Comparison of ENCODE assay signal across 24 cellular contexts in the genomic region with DNA sequence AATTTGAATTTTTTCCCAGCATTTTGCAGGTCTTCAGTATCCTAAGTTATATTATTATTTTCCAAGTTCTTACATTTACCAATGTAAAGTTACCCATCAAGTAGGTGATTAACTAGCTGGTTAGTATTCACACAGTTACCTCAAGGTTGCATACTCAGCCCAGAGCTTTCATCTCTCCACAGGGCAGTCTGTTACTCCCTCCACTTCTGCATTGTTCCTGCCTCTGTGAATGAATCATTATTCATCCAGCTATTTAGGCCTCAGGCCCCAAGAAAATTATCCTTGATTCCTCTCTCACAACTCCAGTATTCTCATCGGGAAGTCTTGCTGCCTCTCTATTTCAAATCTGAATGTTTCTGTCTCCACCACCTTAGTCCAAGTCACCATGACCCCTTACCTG.
"Had no signal": no experiment of that assay in that cellular context is flagged by ENCODE, and none has a peak within 500 bp of the region (broad histone marks: within the 10 kb centered on the region; RNA-seq: fewer than 3 reads in every experiment).

No MANE protein-coding gene starts in this region.

- H3K27me3 Mint-ChIP-seq: activated B cell treated with CpG ODN at 0.5 μM for 24 hours; activated CD4-positive, alpha-beta memory T cell treated with anti-CD3 and anti-CD28 coated beads, Interleukin-2, amount 10 ng/mL, durations not matched to agents 7 days and 5 days; activated CD4-positive, alpha-beta T cell treated with anti-CD3 and anti-CD28 coated beads, Interleukin-2, amount 10 ng/mL, durations not matched to agents 7 days and 5 days; activated naive CD8-positive, alpha-beta T cell; activated T-helper 17 cell treated with anti-CD3 and anti-CD28 coated beads, Interleukin-2, amount 50 U/mL, for 72 hours had no signal

- H3K27ac ChIP-seq: adrenal gland had no signal

- H3K4me1 ChIP-seq: adrenal gland had no signal

- H3K9me3 ChIP-seq: adrenal gland, MG63 had no signal

- H3K27ac Mint-ChIP-seq: activated B cell treated with CpG ODN at 0.5 μM for 24 hours; activated CD4-positive, alpha-beta memory T cell treated with anti-CD3 and anti-CD28 coated beads, Interleukin-2, amount 10 ng/mL, durations not matched to agents 7 days and 5 days; activated CD4-positive, alpha-beta T cell treated with anti-CD3 and anti-CD28 coated beads, Interleukin-2, amount 10 ng/mL, durations not matched to agents 7 days and 5 days; activated naive CD4-positive, alpha-beta T cell treated with anti-CD3 and anti-CD28 coated beads for 36 hours; activated naive CD8-positive, alpha-beta T cell; activated T-helper 17 cell treated with anti-CD3 and anti-CD28 coated beads, Interleukin-2, amount 50 U/mL, for 72 hours; T-helper 1 cell treated with Interleukin-12 subunit alpha and Interleukin-12 subunit beta and Interleukin-4 antibody, amounts not matched to agents 30 μg/mL and 1 μg/mL, for 36 hours had no signal

- DNase-seq: activated B cell treated with CpG ODN at 0.5 μM for 24 hours; activated CD4-positive, alpha-beta memory T cell treated with anti-CD3 and anti-CD28 coated beads, Interleukin-2, amount 10 ng/mL, durations not matched to agents 7 days and 5 days; activated CD4-positive, alpha-beta T cell treated with anti-CD3 and anti-CD28 coated beads for 1 hour; activated CD4-positive, alpha-beta T cell treated with anti-CD3 and anti-CD28 coated beads, Interleukin-2, amount 10 ng/mL, durations not matched to agents 7 days and 5 days; activated gamma-delta T cell; activated naive CD4-positive, alpha-beta T cell treated with anti-CD3 and anti-CD28 coated beads for 36 hours; activated T-cell treated with anti-CD3 and anti-CD28 coated beads for 4 hours; activated T-cell treated with anti-CD3 and anti-CD28 coated beads, Interleukin-2, amount 50 U/mL, for 48 hours; adrenal gland; anterior cingulate cortex; central memory CD4-positive, alpha-beta T cell; MG63; MV-4-11; NCI-H1092 treated with DMSO at 0.1 percent for 48 hours; NCI-H1436; NCI-H187; NCI-H2081; NCI-H446; NCI-H524; SHP77 treated with DMSO at 0.1 percent for 48 hours; T-helper 9 cell had no signal

- H3K9me3 Mint-ChIP-seq: activated B cell treated with CpG ODN at 0.5 μM for 24 hours; activated CD4-positive, alpha-beta memory T cell treated with anti-CD3 and anti-CD28 coated beads, Interleukin-2, amount 10 ng/mL, durations not matched to agents 7 days and 5 days; activated CD4-positive, alpha-beta T cell treated with anti-CD3 and anti-CD28 coated beads, Interleukin-2, amount 10 ng/mL, durations not matched to agents 7 days and 5 days; activated naive CD4-positive, alpha-beta T cell treated with anti-CD3 and anti-CD28 coated beads for 36 hours; activated T-helper 17 cell treated with anti-CD3 and anti-CD28 coated beads, Interleukin-2, amount 50 U/mL, for 72 hours; T-helper 1 cell treated with Interleukin-12 subunit alpha and Interleukin-12 subunit beta and Interleukin-4 antibody, amounts not matched to agents 30 μg/mL and 1 μg/mL, for 36 hours had no signal

- H3K27me3 ChIP-seq: adrenal gland, MG63 had no signal

- H3K4me3 ChIP-seq: adrenal gland, MG63 had no signal

- H3K4me3 Mint-ChIP-seq: activated B cell treated with CpG ODN at 0.5 μM for 24 hours; activated CD4-positive, alpha-beta memory T cell treated with anti-CD3 and anti-CD28 coated beads, Interleukin-2, amount 10 ng/mL, durations not matched to agents 7 days and 5 days; activated CD4-positive, alpha-beta T cell treated with anti-CD3 and anti-CD28 coated beads, Interleukin-2, amount 10 ng/mL, durations not matched to agents 7 days and 5 days; activated naive CD4-positive, alpha-beta T cell treated with anti-CD3 and anti-CD28 coated beads for 36 hours; activated naive CD8-positive, alpha-beta T cell; activated T-helper 17 cell treated with anti-CD3 and anti-CD28 coated beads, Interleukin-2, amount 50 U/mL, for 72 hours; T-helper 1 cell treated with Interleukin-12 subunit alpha and Interleukin-12 subunit beta and Interleukin-4 antibody, amounts not matched to agents 30 μg/mL and 1 μg/mL, for 36 hours had no signal
